ENCODE assay signal across 9 cellular contexts in the genomic region with DNA sequence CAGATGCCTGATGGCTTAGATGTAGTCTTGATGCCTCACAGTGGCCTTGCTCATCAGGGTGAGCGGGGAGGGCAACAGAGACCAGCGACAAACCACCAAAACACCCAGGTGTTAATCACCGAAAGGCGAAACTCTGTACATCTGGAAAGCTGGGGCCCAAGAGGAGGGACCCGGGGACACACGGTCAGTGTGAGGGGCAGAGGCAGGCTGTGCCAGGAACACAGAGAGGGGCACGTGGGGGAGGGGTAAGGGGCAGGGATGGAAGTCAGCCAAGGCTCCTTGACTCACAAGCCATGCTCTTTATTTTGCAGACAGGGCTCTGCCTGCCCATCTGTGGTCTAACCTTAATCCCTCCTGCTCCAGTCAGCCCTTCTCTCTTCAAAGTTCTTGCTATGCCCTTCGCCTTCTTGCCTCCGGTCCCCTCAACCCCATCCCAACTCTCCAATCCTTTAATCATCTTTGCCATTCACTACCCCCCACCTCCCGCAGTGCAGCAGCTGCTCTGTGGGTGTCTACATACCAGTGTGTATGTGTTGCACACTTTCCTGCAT. TPM values are rescaled to one million over a fixed set of nuclear protein-coding genes. Genes with fewer than 3 reads are reported as not detected.
DNase-seq lines count a peak whose midpoint lies in the region; ATAC-seq, FAIRE-seq and TF ChIP-seq lines count a peak whose summit lies in the region.
"Had no signal": no experiment of that assay in that cellular context is flagged by ENCODE, and none has a peak within 500 bp of the region (broad histone marks: within the 10 kb centered on the region; RNA-seq: fewer than 3 reads in every experiment).

No MANE protein-coding gene starts in this region.

- peak overlapping the region; percentile 94 for H3K4me2 ChIP-seq in DOHH2 (ENCODE audit: low read length)
- peak overlapping the region; percentile 98 for H3K4me2 ChIP-seq in Loucy (ENCODE audit: low read depth, low read length, poor library complexity, severe bottlenecking)

- H3K4me1 ChIP-seq in DOHH2 (ENCODE audit: control insufficient read depth, low read length) (peaks cover 77% of the 10 kb centered on the region), Loucy (ENCODE audit: insufficient read depth, low read length, poor library complexity, severe bottlenecking) (peaks cover 62% of the 10 kb centered on the region), colonic mucosa (peaks cover 47% of the 10 kb centered on the region), pancreas (peaks cover 59 to 70% (median 64%) of the 10 kb centered on the region in 3 donors)

- no peak overlapping the region for H3K4me3 Mint-ChIP-seq in activated T-helper 2 cell treated with anti-CD3 and anti-CD28 coated beads, Interferon-gamma antibody, Interleukin-2, Interleukin-4, amounts not matched to agents 10 μg/mL and 5 μg/mL and 100 μg/mL, durations not matched to agents 14 hours and 24 hours and 36 hours (ENCODE audit: low read depth)

- H3K4me1 Mint-ChIP-seq in activated T-helper 2 cell treated with anti-CD3 and anti-CD28 coated beads, Interferon-gamma antibody, Interleukin-2, Interleukin-4, amounts not matched to agents 10 μg/mL and 5 μg/mL and 100 μg/mL, durations not matched to agents 14 hours and 24 hours and 36 hours (ENCODE audit: low read depth), result peaks cover 60% of the 10 kb centered on the region

- H3K27ac Mint-ChIP-seq in activated T-helper 2 cell treated with anti-CD3 and anti-CD28 coated beads, Interferon-gamma antibody, Interleukin-2, Interleukin-4, amounts not matched to agents 10 μg/mL and 5 μg/mL and 100 μg/mL, durations not matched to agents 14 hours and 24 hours and 36 hours, result no peak overlapping the region

- H3K27me3 ChIP-seq in DOHH2 (ENCODE audit: control insufficient read depth, low read length) (no peaks in the 10 kb centered on the region), Loucy (ENCODE audit: insufficient read depth, low read length, poor library complexity, severe bottlenecking) (no peaks in the 10 kb centered on the region), colonic mucosa (no peaks in the 10 kb centered on the region), pancreas (no peaks in the 10 kb centered on the region)

- H3K9me3 ChIP-seq in DOHH2 (ENCODE audit: control insufficient read depth, insufficient read depth, low read length), result no peaks in the 10 kb centered on the region
- H3K9me3 ChIP-seq in Loucy (ENCODE audit: insufficient read depth, low read depth, low read length), result no peaks in the 10 kb centered on the region
- H3K9me3 ChIP-seq in colonic mucosa, result no peaks in the 10 kb centered on the region
- no peaks in the 10 kb centered on the region for H3K9me3 ChIP-seq in pancreas

- H3K79me2 ChIP-seq in DOHH2 (ENCODE audit: control insufficient read depth, low read length), result peaks cover 90% of the 10 kb centered on the region
- peaks cover 93% of the 10 kb centered on the region for H3K79me2 ChIP-seq in Loucy (ENCODE audit: insufficient read depth, low read length)

- peaks cover 49% of the 10 kb centered on the region for H3K36me3 Mint-ChIP-seq in activated T-helper 2 cell treated with anti-CD3 and anti-CD28 coated beads, Interferon-gamma antibody, Interleukin-2, Interleukin-4, amounts not matched to agents 10 μg/mL and 5 μg/mL and 100 μg/mL, durations not matched to agents 14 hours and 24 hours and 36 hours (ENCODE audit: low read depth)

- H3K27ac ChIP-seq in DOHH2 (ENCODE audit: low read depth, low read length), result peak overlapping the region; percentile 97
- H3K27ac ChIP-seq in colonic mucosa, result peak overlapping the region; percentile 66
- peak overlapping the region in 3 of 4 donors; percentile 10 to 100 (median 51) for H3K27ac ChIP-seq in pancreas

- intact Hi-C loops in colonic mucosa (cut with DNase I), result no loop called here
- intact Hi-C loops in pancreas (cut with DNase I), result loop anchor here in 2 of 3 donors (5.0 kb wide), 1 partner anchor 34 kb away; no protein-coding TSS in a partner anchor
- intact Hi-C loops in activated T-helper 2 cell treated with anti-CD3 and anti-CD28 coated beads, Interferon-gamma antibody, Interleukin-2, Interleukin-4, amounts not matched to agents 10 μg/mL and 5 μg/mL and 100 μg/mL, durations not matched to agents 14 hours and 24 hours and 36 hours (cut with micrococcal nuclease), result no loop called here

- H3K27me3 Mint-ChIP-seq in activated T-helper 2 cell treated with anti-CD3 and anti-CD28 coated beads, Interferon-gamma antibody, Interleukin-2, Interleukin-4, amounts not matched to agents 10 μg/mL and 5 μg/mL and 100 μg/mL, durations not matched to agents 14 hours and 24 hours and 36 hours (ENCODE audit: low read depth), result no peaks in the 10 kb centered on the region

- ATAC-seq in pancreas (no peak), GM19035 (IDR thresholded peaks at IDR 0.05; ENCODE audit: unreplicated experiment) (no peak)

- DNase-seq in colonic mucosa (peak; percentile 38), pancreas (peak in 2 of 6 donors; percentile 52 to 53), GF-D8 (lab: John Stamatoyannopoulos, UW) (no peak), OCI-M1 (lab: John Stamatoyannopoulos, UW) (no peak)
- DNase-seq in activated T-helper 2 cell treated with anti-CD3 and anti-CD28 coated beads, Interferon-gamma antibody, Interleukin-2, Interleukin-4, amounts not matched to agents 10 μg/mL and 5 μg/mL and 100 μg/mL, durations not matched to agents 14 hours and 24 hours and 36 hours (ENCODE audit: low spot score), result no peak

- peaks cover 25% of the 10 kb centered on the region for H3F3A ChIP-seq in DOHH2 (ENCODE audit: control insufficient read depth, insufficient read depth)
- no peaks in the 10 kb centered on the region for H3F3A ChIP-seq in Loucy (ENCODE audit: low read depth)

- 37 to 38% methylated on average over 10 of the region's 10 CpGs for WGBS in pancreas, 2 donors

- H4K20me1 ChIP-seq in DOHH2 (ENCODE audit: control insufficient read depth, insufficient read depth, low read depth, low read length), result 0 out of 2 replicates have a peak, but pooled peaks cover 4% of the 10 kb centered on the region
- peaks cover 89% of the 10 kb centered on the region for H4K20me1 ChIP-seq in Loucy (ENCODE audit: insufficient read depth, low read length, poor library complexity, severe bottlenecking)

- H3K9ac ChIP-seq in Loucy (ENCODE audit: low read depth, low read length, poor library complexity, severe bottlenecking) (peak overlapping the region; percentile 72), colonic mucosa (ENCODE audit: low read depth in 2 of 2, low read length in 2 of 2) (peak overlapping the region; percentile 48 to 56)

- no peaks in the 10 kb centered on the region for H3K9me3 Mint-ChIP-seq in activated T-helper 2 cell treated with anti-CD3 and anti-CD28 coated beads, Interferon-gamma antibody, Interleukin-2, Interleukin-4, amounts not matched to agents 10 μg/mL and 5 μg/mL and 100 μg/mL, durations not matched to agents 14 hours and 24 hours and 36 hours

- H3K9me2 ChIP-seq in DOHH2 (replicated peaks; ENCODE audit: control insufficient read depth, low read length) (no peaks in the 10 kb centered on the region), Loucy (replicated peaks; ENCODE audit: low read depth, low read length) (no peaks in the 10 kb centered on the region)

- H3K36me3 ChIP-seq in DOHH2 (ENCODE audit: control insufficient read depth, low read length) (peaks cover 84% of the 10 kb centered on the region), Loucy (ENCODE audit: insufficient read depth, low read length) (no peaks in the 10 kb centered on the region), colonic mucosa (no peaks in the 10 kb centered on the region), pancreas (no peaks in the 10 kb centered on the region)

- no peak for TF ChIP-seq CTCF in DOHH2 (IDR thresholded peaks at IDR 0.05; ENCODE audit: low read depth, low read length, poor library complexity, severe bottlenecking)
- no peak for TF ChIP-seq CTCF in Loucy (conservative IDR thresholded peaks at IDR 0.05; ENCODE audit: low read length)
- TF ChIP-seq CTCF in colonic mucosa (IDR thresholded peaks at IDR 0.05), result no peak
- TF ChIP-seq CTCF in pancreas (IDR thresholded peaks at IDR 0.05), result no peak

- H3K4me3 ChIP-seq in DOHH2 (ENCODE audit: low read length) (peak overlapping the region; percentile 87), Loucy (ENCODE audit: low read length, poor library complexity, severe bottlenecking) (peak overlapping the region; percentile 88), colonic mucosa (no peak overlapping the region), pancreas (peak overlapping the region in 1 of 4 donors; percentile 4)
- H3K4me3 ChIP-seq: skin epidermis had no signal

- no peak for FAIRE-seq in pancreas (lab: Jason Lieb, UNC)

- no peak overlapping the region for H2AFZ ChIP-seq in Loucy (ENCODE audit: low read length)

RNA-seq across cellular contexts. Expression of a gene that starts 4.3 kb away (rescaled TPM):
- total RNA-seq in colonic mucosa (10 to 100 TPM; 32.3 to 49.9 TPM), pancreas (10 to 100 TPM; 19.1 to 31.8 (median 26.2) TPM)
- polyA plus RNA-seq in pancreas, result 10 to 100 TPM; 15.7 to 20.0 TPM
- 37.9 and 42.1 TPM in 2 replicates for total RNA-seq in activated T-helper 2 cell treated with anti-CD3 and anti-CD28 coated beads, Interferon-gamma antibody, Interleukin-2, Interleukin-4, amounts not matched to agents 10 μg/mL and 5 μg/mL and 100 μg/mL, durations not matched to agents 14 hours and 24 hours and 36 hours

Comparison
In these comparisons a context has a peak if more than half of its experiments do, and no peak if none do; other contexts are left out.
1. intact Hi-C loops: an anchor here in pancreas (5.0 kb wide); none called in colonic mucosa and activated T-helper 2 cell treated with anti-CD3 and anti-CD28 coated beads, Interferon-gamma antibody, Interleukin-2, Interleukin-4, amounts not matched to agents 10 μg/mL and 5 μg/mL and 100 μg/mL, durations not matched to agents 14 hours and 24 hours and 36 hours.